28 cellular contexts compared by ENCODE assay signal in genomic region chr9:126839301-126839700, GRCh38. TPM values are rescaled to one million over a fixed set of nuclear protein-coding genes. Genes with fewer than 3 reads are reported as not detected.
DNase-seq lines count a peak whose midpoint lies in the region; ATAC-seq, FAIRE-seq and TF ChIP-seq lines count a peak whose summit lies in the region.
"Had no signal": no experiment of that assay in that cellular context is flagged by ENCODE, and none has a peak within 500 bp of the region (broad histone marks: within the 10 kb centered on the region; RNA-seq: fewer than 3 reads in every experiment).

No MANE protein-coding gene starts in this region.

- in situ Hi-C loops in HepG2 (cut with HindIII; ENCODE audit: extremely low pct_ligation_motif_present, low pct_unique_long_range_greater_than_20kb): no loop called here

- no peaks in the 10 kb centered on the region for H3K27me3 ChIP-seq in neuronal stem cell (ENCODE audit: control insufficient read depth in 3 of 3, insufficient read depth in 3 of 3, low read depth in 1 of 3, low read length in 3 of 3)
- no peaks in the 10 kb centered on the region for H3K27me3 ChIP-seq in HepG2 (ENCODE audit: control insufficient read depth in 1 of 2, insufficient read depth in 2 of 2, low read length in 2 of 2)
- H3K27me3 ChIP-seq: body of pancreas, gastroesophageal sphincter, left lung, ovary, SJCRH30, tibial nerve had no signal

- peak overlapping the region; percentile 24 for H3K27ac Mint-ChIP-seq in activated T-helper 2 cell treated with anti-CD3 and anti-CD28 coated beads, Interferon-gamma antibody, Interleukin-2, Interleukin-4, amounts not matched to agents 10 μg/mL and 5 μg/mL and 100 μg/mL, durations not matched to agents 14 hours and 24 hours and 36 hours

- no peak for TF ChIP-seq POLR2A in HepG2 (IDR thresholded peaks at IDR 0.05; ENCODE audit: insufficient read depth in 1 of 2, low read depth in 2 of 2, low read length in 2 of 2)

- no peak overlapping the region for H4K91ac ChIP-seq in neuronal stem cell (ENCODE audit: low read depth, low read length, poor library complexity)

- no peak overlapping the region for H2AFZ ChIP-seq in neuronal stem cell (ENCODE audit: low read length)
- H2AFZ ChIP-seq in HepG2 (ENCODE audit: low read length): no peak overlapping the region

- H4K20me1 ChIP-seq in HepG2 (ENCODE audit: insufficient read depth, low read length): no peaks in the 10 kb centered on the region

- POLR2A ChIA-PET in HepG2 (lab: Yijun Ruan, JAX): no interaction called here

- no peak overlapping the region for H2BK120ac ChIP-seq in neuronal stem cell (ENCODE audit: low read depth, low read length)

- H3K79me2 ChIP-seq in HepG2 (ENCODE audit: insufficient read depth, low read length): peaks cover 4% of the 10 kb centered on the region

- no peak overlapping the region for H3K14ac ChIP-seq in neuronal stem cell (ENCODE audit: low read length)

- no peaks in the 10 kb centered on the region for H3K9me3 Mint-ChIP-seq in activated T-helper 2 cell treated with anti-CD3 and anti-CD28 coated beads, Interferon-gamma antibody, Interleukin-2, Interleukin-4, amounts not matched to agents 10 μg/mL and 5 μg/mL and 100 μg/mL, durations not matched to agents 14 hours and 24 hours and 36 hours
- H3K9me3 Mint-ChIP-seq: CD14-positive monocyte; immature natural killer cell; naive thymus-derived CD8-positive, alpha-beta T cell; stimulated activated naive CD8-positive, alpha-beta T cell treated with anti-CD3 and anti-CD28 coated beads, Interleukin-15, Interleukin-2, amounts not matched to agents 100 ng/mL and 50 ng/mL, for 24 hours; T-cell had no signal

- no peak overlapping the region for H3K4ac ChIP-seq in neuronal stem cell (ENCODE audit: low read length)

- TF ChIP-seq CTCF in HepG2 (CRISPR knock-in tag; IDR thresholded peaks at IDR 0.05): no peak

- no peak for TF ChIP-seq RAD21 in HepG2 (CRISPR knock-in tag; IDR thresholded peaks at IDR 0.05)

- H3K9me3 ChIP-seq in neuronal stem cell (replicated peaks in 1 of 2; ENCODE audit: control insufficient read depth in 2 of 2, insufficient read depth in 1 of 2, low read depth in 1 of 2, low read length in 2 of 2) (no peaks in the 10 kb centered on the region), HepG2 (ENCODE audit: low read length) (no peaks in the 10 kb centered on the region)
- H3K9me3 ChIP-seq: body of pancreas, gastroesophageal sphincter, left lung, ovary, SJCRH30, tibial nerve had no signal

- no peaks in the 10 kb centered on the region for H3K27me3 Mint-ChIP-seq in activated T-helper 2 cell treated with anti-CD3 and anti-CD28 coated beads, Interferon-gamma antibody, Interleukin-2, Interleukin-4, amounts not matched to agents 10 μg/mL and 5 μg/mL and 100 μg/mL, durations not matched to agents 14 hours and 24 hours and 36 hours (ENCODE audit: low read depth)
- H3K27me3 Mint-ChIP-seq: naive thymus-derived CD8-positive, alpha-beta T cell; stimulated activated naive CD8-positive, alpha-beta T cell treated with anti-CD3 and anti-CD28 coated beads, Interleukin-15, Interleukin-2, amounts not matched to agents 100 ng/mL and 50 ng/mL, for 24 hours; T-cell had no signal

- no TSS peak for BruUV-seq in HepG2 (replicated peaks; lab: Mats Ljungman, UMichigan)

- no peak overlapping the region for H2AK5ac ChIP-seq in neuronal stem cell (ENCODE audit: low read depth, low read length)

- no CpG with 5 or more reads among the region's 8 CpGs for WGBS in neuronal stem cell (ENCODE audit: extremely low coverage in 2 of 2, insufficient read length in 2 of 2, insufficient replicate concordance in 1 of 2), 2 donors
- 91% methylated on average over 8 of the region's 8 CpGs for WGBS in HepG2 (ENCODE audit: low lambda C conversion rate)

- no peak overlapping the region for H3K4me2 ChIP-seq in neuronal stem cell (ENCODE audit: insufficient read depth, low read length, poor library complexity, severe bottlenecking)
- no peak overlapping the region for H3K4me2 ChIP-seq in HepG2 (ENCODE audit: low read depth, low read length)

- no peak for FAIRE-seq in HepG2 (lab: Jason Lieb, UNC)
- FAIRE-seq: colon, D721Med, H1 had no signal

- H3K18ac ChIP-seq in neuronal stem cell (ENCODE audit: low read length): no peak overlapping the region

- H2BK12ac ChIP-seq in neuronal stem cell (ENCODE audit: low read length): no peak overlapping the region

- peaks cover 41% of the 10 kb centered on the region for H3K4me1 Mint-ChIP-seq in activated T-helper 2 cell treated with anti-CD3 and anti-CD28 coated beads, Interferon-gamma antibody, Interleukin-2, Interleukin-4, amounts not matched to agents 10 μg/mL and 5 μg/mL and 100 μg/mL, durations not matched to agents 14 hours and 24 hours and 36 hours (ENCODE audit: low read depth)

- H3K79me1 ChIP-seq in neuronal stem cell (ENCODE audit: low read depth, low read length): no peaks in the 10 kb centered on the region

- H3K4me1 ChIP-seq in neuronal stem cell (ENCODE audit: control insufficient read depth in 2 of 2, insufficient read depth in 1 of 2, low read depth in 1 of 2, low read length in 2 of 2) (no peaks in the 10 kb centered on the region), HepG2 (ENCODE audit: insufficient read depth, low read length) (no peaks in the 10 kb centered on the region)

- H3K9ac ChIP-seq in neuronal stem cell (ENCODE audit: low read depth, low read length, poor library complexity) (no peak overlapping the region), HepG2 (ENCODE audit: insufficient read depth, low read depth, low read length) (no peak overlapping the region)

- no peak overlapping the region for H3K4me3 Mint-ChIP-seq in activated T-helper 2 cell treated with anti-CD3 and anti-CD28 coated beads, Interferon-gamma antibody, Interleukin-2, Interleukin-4, amounts not matched to agents 10 μg/mL and 5 μg/mL and 100 μg/mL, durations not matched to agents 14 hours and 24 hours and 36 hours (ENCODE audit: low read depth)
- H3K4me3 Mint-ChIP-seq: CD14-positive monocyte; immature natural killer cell; stimulated activated naive CD8-positive, alpha-beta T cell treated with anti-CD3 and anti-CD28 coated beads, Interleukin-15, Interleukin-2, amounts not matched to agents 100 ng/mL and 50 ng/mL, for 24 hours; T-cell had no signal

- no peak for DNase-seq in activated T-helper 2 cell treated with anti-CD3 and anti-CD28 coated beads, Interferon-gamma antibody, Interleukin-2, Interleukin-4, amounts not matched to agents 10 μg/mL and 5 μg/mL and 100 μg/mL, durations not matched to agents 14 hours and 24 hours and 36 hours (ENCODE audit: low spot score)
- DNase-seq in neuronal stem cell (ENCODE audit: low spot score) (no peak), HepG2 (ENCODE audit: low spot score) (no peak), CD1c-positive myeloid dendritic cell (ENCODE audit: extremely low spot score) (no peak)
- DNase-seq: activated effector memory CD4-positive, alpha-beta T cell treated with Interleukin-2 at 50 U/mL for 16 hours; body of pancreas; immature natural killer cell; IMR-90; left lung; naive thymus-derived CD8-positive, alpha-beta T cell; NCI-H1105; NCI-H1930; NCI-H69; ovary; right cardiac atrium; SJCRH30; stimulated activated CD4-positive, alpha-beta T cell treated with anti-CD3 and anti-CD28 coated beads, Interleukin-4, amount 100 ng/mL, for 24 hours; T-cell had no signal

- H4K8ac ChIP-seq in neuronal stem cell (ENCODE audit: low read depth, low read length): no peak overlapping the region

- intact Hi-C loops in activated T-helper 2 cell treated with anti-CD3 and anti-CD28 coated beads, Interferon-gamma antibody, Interleukin-2, Interleukin-4, amounts not matched to agents 10 μg/mL and 5 μg/mL and 100 μg/mL, durations not matched to agents 14 hours and 24 hours and 36 hours (cut with micrococcal nuclease): no loop called here
- intact Hi-C loops in HepG2 (cut with micrococcal nuclease; ENCODE audit: unreplicated experiment): no loop called here

- no peak overlapping the region for H3K27ac ChIP-seq in neuronal stem cell (replicated peaks; ENCODE audit: low read length)
- no peak overlapping the region for H3K27ac ChIP-seq in HepG2 (ENCODE audit: extremely low read length, insufficient read depth, low read length)
- H3K27ac ChIP-seq: body of pancreas, gastroesophageal sphincter, left lung, ovary, SJCRH30, tibial nerve had no signal

- no peak for TF ChIP-seq EP300 in HepG2 (IDR thresholded peaks at IDR 0.05; ENCODE audit: low read depth in 2 of 2, low read length in 2 of 2)
- TF ChIP-seq EP300 in HepG2 (CRISPR knock-in tag; IDR thresholded peaks at IDR 0.05; ENCODE audit: borderline replicate concordance): no peak

- H3K23ac ChIP-seq in neuronal stem cell (ENCODE audit: low read depth, low read length, poor library complexity): peak overlapping the region; percentile 39

- H3K36me3 Mint-ChIP-seq in activated T-helper 2 cell treated with anti-CD3 and anti-CD28 coated beads, Interferon-gamma antibody, Interleukin-2, Interleukin-4, amounts not matched to agents 10 μg/mL and 5 μg/mL and 100 μg/mL, durations not matched to agents 14 hours and 24 hours and 36 hours (ENCODE audit: low read depth): peaks cover 33% of the 10 kb centered on the region

- no peak overlapping the region for H2BK15ac ChIP-seq in neuronal stem cell (ENCODE audit: low read length)

- CTCF ChIA-PET in HepG2 (lab: Yijun Ruan, JAX; ENCODE audit: low intra/inter-chr PET ratio, low total read pairs): no interaction called here

- H3K36me3 ChIP-seq in neuronal stem cell (replicated peaks in 1 of 2; ENCODE audit: control insufficient read depth in 2 of 2, insufficient read depth in 2 of 2, low read length in 2 of 2) (peaks cover 4 to 40% of the 10 kb centered on the region in 2 donors), HepG2 (replicated peaks in 1 of 2; ENCODE audit: control insufficient read depth in 1 of 2, insufficient read depth in 2 of 2, low read length in 2 of 2) (peaks cover 4 to 21% of the 10 kb centered on the region in 2 experiments; a peak in 3 of 5 replicates)
- H3K36me3 ChIP-seq: ovary had no signal

- ATAC-seq in GM18520 (IDR thresholded peaks at IDR 0.05; ENCODE audit: unreplicated experiment) (peak; percentile 3), GM19351 (IDR thresholded peaks at IDR 0.05; ENCODE audit: unreplicated experiment) (peak; percentile 3), HG03342 (IDR thresholded peaks at IDR 0.05; ENCODE audit: unreplicated experiment) (no peak), HepG2 (no peak)
- ATAC-seq: body of pancreas; gastroesophageal sphincter; naive thymus-derived CD8-positive, alpha-beta T cell; right cardiac atrium; T-cell had no signal

- H3K4me3 ChIP-seq in neuronal stem cell (ENCODE audit: low read length in 2 of 2) (no peak overlapping the region), HepG2 (replicated peaks in 1 of 3; ENCODE audit: insufficient read depth in 1 of 3, low read depth in 2 of 3, low read length in 3 of 3) (no peak overlapping the region)
- H3K4me3 ChIP-seq: body of pancreas, gastroesophageal sphincter, left lung, ovary, SJCRH30, tibial nerve had no signal

- no peak overlapping the region for H2BK5ac ChIP-seq in neuronal stem cell (ENCODE audit: low read length)

RNA-seq across cellular contexts. Expression of gene ZBTB34, which starts 21.1 kb away (rescaled TPM):
- 6.7 and 7.2 TPM in 2 replicates for total RNA-seq in activated T-helper 2 cell treated with anti-CD3 and anti-CD28 coated beads, Interferon-gamma antibody, Interleukin-2, Interleukin-4, amounts not matched to agents 10 μg/mL and 5 μg/mL and 100 μg/mL, durations not matched to agents 14 hours and 24 hours and 36 hours
- polyA plus RNA-seq in neuronal stem cell (2013, experiment 1 of 2): 7.3 TPM
- polyA plus RNA-seq in neuronal stem cell (2013, experiment 2 of 2): 7.4 TPM
- total RNA-seq in HepG2 (2016; rRNA removed; fragmentation: Illumina TruSeq; extraction: Trizol): 5.9 and 10.2 TPM in 2 replicates
- total RNA-seq in HepG2 (2016; cell fraction: cytosol; rRNA removed; fragmentation: Illumina TruSeq; extraction: Trizol; ENCODE audit: low read depth): 0.53 and 0.61 TPM in 2 replicates
- 5.8 and 9.1 TPM in 2 replicates for total RNA-seq in HepG2 (2016; cell fraction: insoluble cytoplasmic fraction; rRNA removed; fragmentation: Illumina TruSeq; extraction: Trizol)
- total RNA-seq in HepG2 (2016; cell fraction: membrane; rRNA removed; fragmentation: Illumina TruSeq; extraction: Trizol): 3.1 and 3.2 TPM in 2 replicates
- 6.8 and 7.5 TPM in 2 replicates for total RNA-seq in HepG2 (2016; cell fraction: nucleus; rRNA removed; fragmentation: Illumina TruSeq; extraction: Trizol)
- polyA plus RNA-seq in HepG2 (2011; rRNA removed): 8.1 and 8.7 TPM in 2 replicates
- 4.2 and 6.5 TPM in 2 replicates for polyA plus RNA-seq in HepG2 (2011; cell fraction: cytosol; rRNA removed)
- polyA plus RNA-seq in HepG2 (2011; cell fraction: nucleus; rRNA removed): 6.5 and 7.0 TPM in 2 replicates
- 4.7 and 4.8 TPM in 2 replicates for polyA plus RNA-seq in HepG2 (2012)
- polyA plus RNA-seq in HepG2 (2016; cell fraction: cytosol; fragmentation: Illumina TruSeq; extraction: Trizol; ENCODE audit: low read depth): 0.17 TPM in 2 replicates
- 5.3 and 5.7 TPM in 2 replicates for polyA plus RNA-seq in HepG2 (2016; cell fraction: insoluble cytoplasmic fraction; fragmentation: Illumina TruSeq; extraction: Trizol; ENCODE audit: low read depth)
- polyA plus RNA-seq in HepG2 (2016; cell fraction: membrane; fragmentation: Illumina TruSeq; extraction: Trizol; ENCODE audit: low read depth): 0.92 and 0.98 TPM in 2 replicates
- 7.7 and 8.1 TPM in 2 replicates for polyA plus RNA-seq in HepG2 (2016; cell fraction: nucleus; fragmentation: Illumina TruSeq; extraction: Trizol; ENCODE audit: insufficient read depth, low read depth)
- 12.3 and 20.4 TPM in 2 replicates for polyA minus RNA-seq in HepG2 (2011; rRNA and poly(A)+ RNA removed; ENCODE audit: low replicate concordance)
- 7.8 and 9.6 TPM in 2 replicates for polyA minus RNA-seq in HepG2 (2011; cell fraction: cytosol; rRNA and poly(A)+ RNA removed)
- 12.1 and 15.7 TPM in 2 replicates for polyA minus RNA-seq in HepG2 (2011; cell fraction: nucleus; rRNA and poly(A)+ RNA removed)

RNA-seq across cellular contexts. Expression of gene ZBTB43, which starts 34.5 kb away (rescaled TPM):
- total RNA-seq in activated T-helper 2 cell treated with anti-CD3 and anti-CD28 coated beads, Interferon-gamma antibody, Interleukin-2, Interleukin-4, amounts not matched to agents 10 μg/mL and 5 μg/mL and 100 μg/mL, durations not matched to agents 14 hours and 24 hours and 36 hours: 16.4 and 22.3 TPM in 2 replicates
- 7.0 TPM for polyA plus RNA-seq in neuronal stem cell (2013, experiment 1 of 2)
- polyA plus RNA-seq in neuronal stem cell (2013, experiment 2 of 2): 7.9 TPM
- 7.1 and 12.0 TPM in 2 replicates for total RNA-seq in HepG2 (2016; rRNA removed; fragmentation: Illumina TruSeq; extraction: Trizol)
- 0.51 and 0.71 TPM in 2 replicates for total RNA-seq in HepG2 (2016; cell fraction: cytosol; rRNA removed; fragmentation: Illumina TruSeq; extraction: Trizol; ENCODE audit: low read depth)
- total RNA-seq in HepG2 (2016; cell fraction: insoluble cytoplasmic fraction; rRNA removed; fragmentation: Illumina TruSeq; extraction: Trizol): 10.2 and 10.7 TPM in 2 replicates
- total RNA-seq in HepG2 (2016; cell fraction: membrane; rRNA removed; fragmentation: Illumina TruSeq; extraction: Trizol): 2.3 and 3.3 TPM in 2 replicates
- 7.2 and 11.1 TPM in 2 replicates for total RNA-seq in HepG2 (2016; cell fraction: nucleus; rRNA removed; fragmentation: Illumina TruSeq; extraction: Trizol)
- 6.9 and 31.4 TPM in 2 replicates for polyA plus RNA-seq in HepG2 (2011; rRNA removed)
- 3.4 and 4.4 TPM in 2 replicates for polyA plus RNA-seq in HepG2 (2011; cell fraction: cytosol; rRNA removed)
- polyA plus RNA-seq in HepG2 (2011; cell fraction: nucleus; rRNA removed): 6.3 and 6.5 TPM in 2 replicates
- 4.7 and 5.8 TPM in 2 replicates for polyA plus RNA-seq in HepG2 (2012)
- polyA plus RNA-seq in HepG2 (2016; cell fraction: cytosol; fragmentation: Illumina TruSeq; extraction: Trizol; ENCODE audit: low read depth): 0.08 and 0.10 TPM in 2 replicates
- polyA plus RNA-seq in HepG2 (2016; cell fraction: insoluble cytoplasmic fraction; fragmentation: Illumina TruSeq; extraction: Trizol; ENCODE audit: low read depth): 4.9 and 6.7 TPM in 2 replicates
- polyA plus RNA-seq in HepG2 (2016; cell fraction: membrane; fragmentation: Illumina TruSeq; extraction: Trizol; ENCODE audit: low read depth): 0.66 and 0.76 TPM in 2 replicates
- 10.4 and 12.2 TPM in 2 replicates for polyA plus RNA-seq in HepG2 (2016; cell fraction: nucleus; fragmentation: Illumina TruSeq; extraction: Trizol; ENCODE audit: insufficient read depth, low read depth)
- polyA minus RNA-seq in HepG2 (2011; rRNA and poly(A)+ RNA removed; ENCODE audit: low replicate concordance): 9.9 and 46.2 TPM in 2 replicates
- polyA minus RNA-seq in HepG2 (2011; cell fraction: cytosol; rRNA and poly(A)+ RNA removed): 4.0 and 10.6 TPM in 2 replicates
- polyA minus RNA-seq in HepG2 (2011; cell fraction: nucleus; rRNA and poly(A)+ RNA removed): 7.5 and 9.6 TPM in 2 replicates

Comparison
In these comparisons a context has a peak if more than half of its experiments do, and no peak if none do; other contexts are left out.
1. ATAC-seq: peak in GM18520 (single experiment) and GM19351 (single experiment); none in HG03342 (single experiment) and HepG2 (single experiment).